ENCODE assay signal across 14 cellular contexts in genomic region chr2:57450170-57450569, GRCh38.
A peak's percentile ranks its signal among the peaks of the same experiment; 100 is the strongest.
DNase-seq lines count a peak whose midpoint lies in the region; ATAC-seq and TF ChIP-seq lines count a peak whose summit lies in the region.
"Had no signal": no experiment of that assay in that cellular context is flagged by ENCODE, and none has a peak within 500 bp of the region (broad histone marks: within the 10 kb centered on the region; RNA-seq: fewer than 3 reads in every experiment).

No MANE protein-coding gene starts in this region.

- ATAC-seq in GM21528 (IDR thresholded peaks at IDR 0.05; ENCODE audit: low FRiP score, unreplicated experiment) (peak; percentile 84), HG03139 (IDR thresholded peaks at IDR 0.05; ENCODE audit: unreplicated experiment) (peak; percentile 63), left cardiac atrium (no peak), omental fat pad (ENCODE audit: low FRiP score) (no peak)
- ATAC-seq in stimulated activated effector memory CD8-positive, alpha-beta T cell treated with anti-CD3 and anti-CD28 coated beads, Interleukin-12 subunit alpha, Interleukin-12 subunit beta, amount 100 ng/mL, for 72 hours, result peak; percentile 58
- ATAC-seq: foreskin keratinocyte, left colon had no signal

- POLR2A ChIA-PET in activated CD4-positive, alpha-beta memory T cell treated with anti-CD3 and anti-CD28 coated beads for 36 hours (lab: Charles Lee), result no interaction called here
- POLR2A ChIA-PET in activated CD4-positive, alpha-beta memory T cell treated with anti-CD3 and anti-CD28 coated beads, Interleukin-2, amount 10 ng/mL, durations not matched to agents 7 days and 5 days (lab: Charles Lee), result no interaction called here

- peaks cover 21% of the 10 kb centered on the region for H3K9me3 Mint-ChIP-seq in activated CD4-positive, alpha-beta memory T cell treated with anti-CD3 and anti-CD28 coated beads for 36 hours
- H3K9me3 Mint-ChIP-seq in activated CD4-positive, alpha-beta memory T cell treated with anti-CD3 and anti-CD28 coated beads, Interleukin-2, amount 10 ng/mL, durations not matched to agents 7 days and 5 days, result peaks cover 4% of the 10 kb centered on the region
- peaks cover 10% of the 10 kb centered on the region for H3K9me3 Mint-ChIP-seq in stimulated activated effector memory CD8-positive, alpha-beta T cell treated with anti-CD3 and anti-CD28 coated beads, Interleukin-12 subunit alpha, Interleukin-12 subunit beta, amount 100 ng/mL, for 72 hours

- TF ChIP-seq POLR2A in sigmoid colon (IDR thresholded peaks at IDR 0.05), result no peak

- no peaks in the 10 kb centered on the region for H3K4me1 Mint-ChIP-seq in activated CD4-positive, alpha-beta memory T cell treated with anti-CD3 and anti-CD28 coated beads for 36 hours (ENCODE audit: low read depth)
- H3K4me1 Mint-ChIP-seq in activated CD4-positive, alpha-beta memory T cell treated with anti-CD3 and anti-CD28 coated beads, Interleukin-2, amount 10 ng/mL, durations not matched to agents 7 days and 5 days, result no peaks in the 10 kb centered on the region
- no peaks in the 10 kb centered on the region for H3K4me1 Mint-ChIP-seq in stimulated activated effector memory CD8-positive, alpha-beta T cell treated with anti-CD3 and anti-CD28 coated beads, Interleukin-12 subunit alpha, Interleukin-12 subunit beta, amount 100 ng/mL, for 72 hours

- no peaks in the 10 kb centered on the region for H3K4me1 ChIP-seq in sigmoid colon
- H3K4me1 ChIP-seq: foreskin keratinocyte had no signal

- no peak overlapping the region for H3K27ac Mint-ChIP-seq in activated CD4-positive, alpha-beta memory T cell treated with anti-CD3 and anti-CD28 coated beads for 36 hours
- no peak overlapping the region for H3K27ac Mint-ChIP-seq in activated CD4-positive, alpha-beta memory T cell treated with anti-CD3 and anti-CD28 coated beads, Interleukin-2, amount 10 ng/mL, durations not matched to agents 7 days and 5 days
- H3K27ac Mint-ChIP-seq in stimulated activated effector memory CD8-positive, alpha-beta T cell treated with anti-CD3 and anti-CD28 coated beads, Interleukin-12 subunit alpha, Interleukin-12 subunit beta, amount 100 ng/mL, for 72 hours, result no peak overlapping the region

- CTCF ChIA-PET in activated CD4-positive, alpha-beta memory T cell treated with anti-CD3 and anti-CD28 coated beads for 36 hours (lab: Charles Lee), result no interaction called here
- CTCF ChIA-PET in activated CD4-positive, alpha-beta memory T cell treated with anti-CD3 and anti-CD28 coated beads, Interleukin-2, amount 10 ng/mL, durations not matched to agents 7 days and 5 days (lab: Charles Lee), result no interaction called here

- H3K4me3 Mint-ChIP-seq in activated CD4-positive, alpha-beta memory T cell treated with anti-CD3 and anti-CD28 coated beads for 36 hours, result no peak overlapping the region
- no peak overlapping the region for H3K4me3 Mint-ChIP-seq in activated CD4-positive, alpha-beta memory T cell treated with anti-CD3 and anti-CD28 coated beads, Interleukin-2, amount 10 ng/mL, durations not matched to agents 7 days and 5 days
- no peak overlapping the region for H3K4me3 Mint-ChIP-seq in stimulated activated effector memory CD8-positive, alpha-beta T cell treated with anti-CD3 and anti-CD28 coated beads, Interleukin-12 subunit alpha, Interleukin-12 subunit beta, amount 100 ng/mL, for 72 hours

- TF ChIP-seq CTCF in sigmoid colon (IDR thresholded peaks at IDR 0.05) (no peak), omental fat pad (IDR thresholded peaks at IDR 0.05) (no peak)

- no peaks in the 10 kb centered on the region for H3K27me3 ChIP-seq in sigmoid colon
- H3K27me3 ChIP-seq: foreskin keratinocyte had no signal

- H3K36me3 ChIP-seq in sigmoid colon, result no peaks in the 10 kb centered on the region

- no peaks in the 10 kb centered on the region for H3K27me3 Mint-ChIP-seq in activated CD4-positive, alpha-beta memory T cell treated with anti-CD3 and anti-CD28 coated beads for 36 hours
- H3K27me3 Mint-ChIP-seq in activated CD4-positive, alpha-beta memory T cell treated with anti-CD3 and anti-CD28 coated beads, Interleukin-2, amount 10 ng/mL, durations not matched to agents 7 days and 5 days, result no peaks in the 10 kb centered on the region

- TF ChIP-seq EP300 in sigmoid colon (IDR thresholded peaks at IDR 0.05), result no peak

- DNase-seq in activated CD4-positive, alpha-beta memory T cell treated with anti-CD3 and anti-CD28 coated beads for 36 hours, result peak; percentile 9
- no peak for DNase-seq in activated CD4-positive, alpha-beta memory T cell treated with anti-CD3 and anti-CD28 coated beads, Interleukin-2, amount 10 ng/mL, durations not matched to agents 7 days and 5 days
- no peak for DNase-seq in stimulated activated effector memory CD8-positive, alpha-beta T cell treated with anti-CD3 and anti-CD28 coated beads, Interleukin-12 subunit alpha, Interleukin-12 subunit beta, amount 100 ng/mL, for 72 hours (ENCODE audit: low spot score in 2 of 2)
- no peak for DNase-seq in left cardiac atrium
- DNase-seq in sigmoid colon, result no peak
- no peak for DNase-seq in omental fat pad (ENCODE audit: low spot score)
- DNase-seq: activated effector memory CD4-positive, alpha-beta T cell treated with anti-CD3 and anti-CD28 coated beads, Interleukin-2, amount 50 U/mL, for 16 hours; COR-L47; foreskin keratinocyte; left colon; Right ventricle myocardium superior; stimulated activated naive CD4-positive, alpha-beta T cell treated with Interleukin-2 at 50 U/mL for 16 hours had no signal

- no peaks in the 10 kb centered on the region for H3K36me3 Mint-ChIP-seq in activated CD4-positive, alpha-beta memory T cell treated with anti-CD3 and anti-CD28 coated beads for 36 hours
- no peaks in the 10 kb centered on the region for H3K36me3 Mint-ChIP-seq in activated CD4-positive, alpha-beta memory T cell treated with anti-CD3 and anti-CD28 coated beads, Interleukin-2, amount 10 ng/mL, durations not matched to agents 7 days and 5 days (ENCODE audit: low read depth)
- no peaks in the 10 kb centered on the region for H3K36me3 Mint-ChIP-seq in stimulated activated effector memory CD8-positive, alpha-beta T cell treated with anti-CD3 and anti-CD28 coated beads, Interleukin-12 subunit alpha, Interleukin-12 subunit beta, amount 100 ng/mL, for 72 hours

- H3K27ac ChIP-seq in sigmoid colon, result no peak overlapping the region
- H3K27ac ChIP-seq: foreskin keratinocyte had no signal

- no peak overlapping the region for H3K4me3 ChIP-seq in sigmoid colon

- intact Hi-C loops in activated CD4-positive, alpha-beta memory T cell treated with anti-CD3 and anti-CD28 coated beads for 36 hours (cut with micrococcal nuclease), result no loop called here
- intact Hi-C loops in left cardiac atrium (cut with DNase I) (no loop called here), sigmoid colon (cut with DNase I) (no loop called here)

- no peaks in the 10 kb centered on the region for H3K9me3 ChIP-seq in sigmoid colon

Comparison
In these comparisons a context has a peak if more than half of its experiments do, and no peak if none do; other contexts are left out.
1. ATAC-seq: peak in GM21528 (single experiment), HG03139 (single experiment) and stimulated activated effector memory CD8-positive, alpha-beta T cell treated with anti-CD3 and anti-CD28 coated beads, Interleukin-12 subunit alpha, Interleukin-12 subunit beta, amount 100 ng/mL, for 72 hours (single experiment); none in left cardiac atrium (0 of 2) and omental fat pad (single experiment).